ENCODE assay signal across 9 cellular contexts in genomic region chr6:108165714-108166663, GRCh38. TPM values are rescaled to one million over a fixed set of nuclear protein-coding genes. Genes with fewer than 3 reads are reported as not detected.
DNase-seq lines count a peak whose midpoint lies in the region; ATAC-seq, FAIRE-seq and TF ChIP-seq lines count a peak whose summit lies in the region.
"Had no signal": no experiment of that assay in that cellular context is flagged by ENCODE, and none has a peak within 500 bp of the region (broad histone marks: within the 10 kb centered on the region; RNA-seq: fewer than 3 reads in every experiment).

NR2E1 (plus strand) TSS chr6:108166022; CDS start chr6:108166766, 744 bp downstream.

- no peaks in the 10 kb centered on the region for H3K4me1 ChIP-seq in HEK293 (ENCODE audit: control insufficient read depth, insufficient read depth, low read length)

- H3K9me3 ChIP-seq in HEK293 (ENCODE audit: control insufficient read depth, insufficient read depth, low read depth, low read length): no peaks in the 10 kb centered on the region

- peak within 1 kb of the TSS; percentile 63 for H3K4me3 Mint-ChIP-seq in activated naive CD8-positive, alpha-beta T cell treated with anti-CD3 and anti-CD28 coated beads, Interleukin-2, amount 10 ng/mL, durations not matched to agents 7 days and 5 days

- TF ChIP-seq CTCF in HEK293 (tag by site-specific recombination; IDR thresholded peaks at IDR 0.05): peak; percentile 65

- H3K9me3 Mint-ChIP-seq in activated naive CD8-positive, alpha-beta T cell treated with anti-CD3 and anti-CD28 coated beads, Interleukin-2, amount 10 ng/mL, durations not matched to agents 7 days and 5 days: peaks cover 2% of the 10 kb centered on the region

- peak within 1 kb of the TSS; percentile 29; the same call in 1 of the 2 replicates for H3K27ac ChIP-seq in HEK293 (ENCODE audit: extremely low read depth, low read depth, low read length)

- H3K36me3 Mint-ChIP-seq in activated naive CD8-positive, alpha-beta T cell treated with anti-CD3 and anti-CD28 coated beads, Interleukin-2, amount 10 ng/mL, durations not matched to agents 7 days and 5 days: peaks cover 4% of the 10 kb centered on the region

- H3K27me3 Mint-ChIP-seq in activated naive CD8-positive, alpha-beta T cell treated with anti-CD3 and anti-CD28 coated beads, Interleukin-2, amount 10 ng/mL, durations not matched to agents 7 days and 5 days: peaks cover 93% of the 10 kb centered on the region

- peak within 1 kb of the TSS; percentile 71 for H3K27ac Mint-ChIP-seq in activated naive CD8-positive, alpha-beta T cell treated with anti-CD3 and anti-CD28 coated beads, Interleukin-2, amount 10 ng/mL, durations not matched to agents 7 days and 5 days

- peaks cover 29% of the 10 kb centered on the region for H3K4me1 Mint-ChIP-seq in activated naive CD8-positive, alpha-beta T cell treated with anti-CD3 and anti-CD28 coated beads, Interleukin-2, amount 10 ng/mL, durations not matched to agents 7 days and 5 days

- DNase-seq in AG20443 (ENCODE audit: low spot score) (peak; percentile 29), left kidney (ENCODE audit: low read depth, low spot score) (peak; percentile 56), mucosa of gallbladder (ENCODE audit: low spot score) (no peak), urothelium cell line (ENCODE audit: low spot score) (no peak)
- peak; percentile 46 for DNase-seq in activated naive CD8-positive, alpha-beta T cell treated with anti-CD3 and anti-CD28 coated beads, Interleukin-2, amount 10 ng/mL, durations not matched to agents 7 days and 5 days

- CTCF ChIA-PET in HEK293 (lab: Yijun Ruan, JAX): interaction anchor here (0.7 to 1.3 kb wide), 6 partner anchors 22 to 87 kb away, joined by 3 to 5 read pairs (median 4); no protein-coding TSS in a partner anchor

- POLR2A ChIA-PET in HEK293 (lab: Yijun Ruan, JAX): interaction anchor here (1.1 to 1.9 kb wide), 4 partner anchors 10 to 397 kb away, joined by 3 to 10 read pairs (median 5); partner anchors contain the start of gene SNX3
- POLR2A ChIA-PET in activated naive CD8-positive, alpha-beta T cell treated with anti-CD3 and anti-CD28 coated beads, Interleukin-2, amount 10 ng/mL, durations not matched to agents 7 days and 5 days (lab: Charles Lee): interaction anchor here (0.6 kb wide), 1 partner anchor 707 kb away, joined by 4 read pairs; no protein-coding TSS in a partner anchor

- no peak for FAIRE-seq in urothelium cell line (lab: Jason Lieb, UNC)

- no peak for ATAC-seq in activated naive CD8-positive, alpha-beta T cell treated with anti-CD3 and anti-CD28 coated beads, Interleukin-2, amount 10 ng/mL, durations not matched to agents 7 days and 5 days (ENCODE audit: low read depth)
- ATAC-seq in GM21529 (IDR thresholded peaks at IDR 0.05; ENCODE audit: unreplicated experiment) (no peak), GM19452 (IDR thresholded peaks at IDR 0.05; ENCODE audit: unreplicated experiment) (no peak)

- no peaks in the 10 kb centered on the region for H3K36me3 ChIP-seq in HEK293 (ENCODE audit: control insufficient read depth in 2 of 2, insufficient read depth in 1 of 2, low read length in 2 of 2)

- peak within 1 kb of the TSS; percentile 48 for H3K4me3 ChIP-seq in HEK293 (ENCODE audit: low read depth, low read length)

TF ChIP-seq in HEK293, 187 proteins besides CTCF, POLR2A, EP300 and RAD21 (continues in another document):
- TF ChIP-seq ZNF843 (tag by site-specific recombination; IDR thresholded peaks at IDR 0.05) (no peak), ZNF658 (tag by site-specific recombination; IDR thresholded peaks at IDR 0.05) (no peak), ZNF335 (tag by site-specific recombination; conservative IDR thresholded peaks at IDR 0.05) (peak; percentile 86), ZBTB20 (tag by site-specific recombination; IDR thresholded peaks at IDR 0.05) (peak; percentile 72; the same call in 1 of the 2 replicates), ZNF660 (tag by site-specific recombination; IDR thresholded peaks at IDR 0.05) (0 out of 2 replicates have a peak, but pooled peaks have one; percentile 75), ZNF398 (tag by site-specific recombination; IDR thresholded peaks at IDR 0.05) (peak; percentile 81), ZNF544 (tag by site-specific recombination; IDR thresholded peaks at IDR 0.05) (no peak), ZXDB (tag by site-specific recombination; IDR thresholded peaks at IDR 0.05) (peak; percentile 33; the same call in 1 of the 2 replicates), ZNF514 (tag by site-specific recombination; IDR thresholded peaks at IDR 0.05) (no peak), KLF9 (tag by site-specific recombination; IDR thresholded peaks at IDR 0.05; ENCODE audit: low read depth) (peak; percentile 16; the same call in 1 of the 2 replicates), TRIM28 (IDR thresholded peaks at IDR 0.05; ENCODE audit: borderline replicate concordance, low read length) (no peak), TSHZ1 (tag by site-specific recombination; IDR thresholded peaks at IDR 0.05; ENCODE audit: borderline replicate concordance) (no peak), ZBTB21 (tag by site-specific recombination; IDR thresholded peaks at IDR 0.05) (peak; percentile 88), ZNF600 (tag by site-specific recombination; IDR thresholded peaks at IDR 0.05) (peak; percentile 64)
- TF ChIP-seq, protein P1, sequence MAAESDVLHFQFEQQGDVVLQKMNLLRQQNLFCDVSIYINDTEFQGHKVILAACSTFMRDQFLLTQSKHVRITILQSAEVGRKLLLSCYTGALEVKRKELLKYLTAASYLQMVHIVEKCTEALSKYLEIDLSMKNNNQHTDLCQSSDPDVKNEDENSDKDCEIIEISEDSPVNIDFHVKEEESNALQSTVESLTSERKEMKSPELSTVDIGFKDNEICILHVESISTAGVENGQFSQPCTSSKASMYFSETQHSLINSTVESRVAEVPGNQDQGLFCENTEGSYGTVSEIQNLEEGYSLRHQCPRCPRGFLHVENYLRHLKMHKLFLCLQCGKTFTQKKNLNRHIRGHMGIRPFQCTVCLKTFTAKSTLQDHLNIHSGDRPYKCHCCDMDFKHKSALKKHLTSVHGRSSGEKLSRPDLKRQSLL (tag by site-specific recombination; IDR thresholded peaks at IDR 0.05): no peak
- TF ChIP-seq, protein P2, sequence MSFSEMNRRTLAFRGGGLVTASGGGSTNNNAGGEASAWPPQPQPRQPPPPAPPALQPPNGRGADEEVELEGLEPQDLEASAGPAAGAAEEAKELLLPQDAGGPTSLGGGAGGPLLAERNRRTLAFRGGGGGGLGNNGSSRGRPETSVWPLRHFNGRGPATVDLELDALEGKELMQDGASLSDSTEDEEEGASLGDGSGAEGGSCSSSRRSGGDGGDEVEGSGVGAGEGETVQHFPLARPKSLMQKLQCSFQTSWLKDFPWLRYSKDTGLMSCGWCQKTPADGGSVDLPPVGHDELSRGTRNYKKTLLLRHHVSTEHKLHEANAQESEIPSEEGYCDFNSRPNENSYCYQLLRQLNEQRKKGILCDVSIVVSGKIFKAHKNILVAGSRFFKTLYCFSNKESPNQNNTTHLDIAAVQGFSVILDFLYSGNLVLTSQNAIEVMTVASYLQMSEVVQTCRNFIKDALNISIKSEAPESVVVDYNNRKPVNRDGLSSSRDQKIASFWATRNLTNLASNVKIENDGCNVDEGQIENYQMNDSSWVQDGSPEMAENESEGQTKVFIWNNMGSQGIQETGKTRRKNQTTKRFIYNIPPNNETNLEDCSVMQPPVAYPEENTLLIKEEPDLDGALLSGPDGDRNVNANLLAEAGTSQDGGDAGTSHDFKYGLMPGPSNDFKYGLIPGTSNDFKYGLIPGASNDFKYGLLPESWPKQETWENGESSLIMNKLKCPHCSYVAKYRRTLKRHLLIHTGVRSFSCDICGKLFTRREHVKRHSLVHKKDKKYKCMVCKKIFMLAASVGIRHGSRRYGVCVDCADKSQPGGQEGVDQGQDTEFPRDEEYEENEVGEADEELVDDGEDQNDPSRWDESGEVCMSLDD (tag by site-specific recombination; IDR thresholded peaks at IDR 0.05): peak; percentile 49; the same call in 1 of the 2 replicates

RNA-seq across cellular contexts. Expression of gene NR2E1, which starts in this region (rescaled TPM):
- total RNA-seq in activated naive CD8-positive, alpha-beta T cell treated with anti-CD3 and anti-CD28 coated beads, Interleukin-2, amount 10 ng/mL, durations not matched to agents 7 days and 5 days: not detected
- total RNA-seq in mucosa of gallbladder: not detected
- total RNA-seq: HT-29 had no signal

Comparison
In these comparisons a context has a peak if more than half of its experiments do, and no peak if none do; other contexts are left out.
1. Peak in DNase-seq in activated naive CD8-positive, alpha-beta T cell treated with anti-CD3 and anti-CD28 coated beads, Interleukin-2, amount 10 ng/mL, durations not matched to agents 7 days and 5 days; RNA of the gene not detected or under 1 TPM.
2. DNase-seq: peak in AG20443 (single experiment) and left kidney (single experiment); none in mucosa of gallbladder (single experiment) and urothelium cell line (single experiment).